Comparison of ENCODE assay signal across 2 cellular contexts in the genomic region with DNA sequence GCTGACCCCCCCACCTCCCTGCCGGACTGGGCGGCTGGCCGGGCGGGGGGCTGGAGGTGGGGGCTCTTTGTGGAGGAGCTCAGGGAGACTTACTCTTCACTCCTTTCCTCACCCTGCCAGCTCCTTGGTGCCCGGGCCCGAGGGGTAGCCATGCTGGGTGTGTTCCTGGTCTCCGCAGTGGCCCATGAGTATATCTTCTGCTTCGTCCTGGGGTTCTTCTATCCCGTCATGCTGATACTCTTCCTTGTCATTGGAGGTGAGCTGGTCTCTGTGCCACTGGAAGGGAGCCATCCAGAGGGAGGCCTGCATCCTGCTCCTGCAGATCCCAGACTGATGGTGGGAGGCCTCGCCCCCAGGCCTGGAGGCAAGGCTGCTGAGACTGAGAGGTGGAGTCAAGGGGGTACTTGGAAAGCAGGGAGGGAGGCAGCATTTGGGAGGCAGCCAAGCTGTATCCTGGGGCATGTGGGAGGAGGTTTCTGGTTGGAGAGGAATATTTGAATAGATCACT.
TF ChIP-seq lines count a peak whose summit lies in the region.

No MANE protein-coding gene starts in this region.

TF ChIP-seq in SK-N-SH, 30 proteins besides CTCF, POLR2A, EP300 and RAD21 (continued from another document):
- TF ChIP-seq POLR2AphosphoS5 (IDR thresholded peaks at IDR 0.05; ENCODE audit: low read depth, low read length) (no peak), GATA2 (CRISPR knock-in tag; IDR thresholded peaks at IDR 0.05) (no peak), TCF12 (IDR thresholded peaks at IDR 0.05) (no peak), ZBTB33 (IDR thresholded peaks at IDR 0.05; ENCODE audit: borderline replicate concordance, low read depth) (no peak), CHD2 (IDR thresholded peaks at IDR 0.05; ENCODE audit: low read length, partially characterized antibody) (no peak), SIN3A (IDR thresholded peaks at IDR 0.05; ENCODE audit: borderline replicate concordance, low read depth, low read length) (no peak), GABPA (IDR thresholded peaks at IDR 0.05; ENCODE audit: low read depth) (no peak), IRF3 (IDR thresholded peaks at IDR 0.05; ENCODE audit: low read depth, low read length) (no peak), NRF1 (IDR thresholded peaks at IDR 0.05; ENCODE audit: low read depth, low read length) (no peak)
- TF ChIP-seq, protein P1, sequence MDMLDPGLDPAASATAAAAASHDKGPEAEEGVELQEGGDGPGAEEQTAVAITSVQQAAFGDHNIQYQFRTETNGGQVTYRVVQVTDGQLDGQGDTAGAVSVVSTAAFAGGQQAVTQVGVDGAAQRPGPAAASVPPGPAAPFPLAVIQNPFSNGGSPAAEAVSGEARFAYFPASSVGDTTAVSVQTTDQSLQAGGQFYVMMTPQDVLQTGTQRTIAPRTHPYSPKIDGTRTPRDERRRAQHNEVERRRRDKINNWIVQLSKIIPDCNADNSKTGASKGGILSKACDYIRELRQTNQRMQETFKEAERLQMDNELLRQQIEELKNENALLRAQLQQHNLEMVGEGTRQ (IDR thresholded peaks at IDR 0.05; ENCODE audit: borderline replicate concordance, low read depth, low read length) = no peak

TF ChIP-seq in SK-N-SH treated with all-trans-retinoic acid at 6 μM for 48 hours, 23 proteins besides CTCF, POLR2A, EP300 and RAD21 (continued from another document):
- TF ChIP-seq, protein P2, sequence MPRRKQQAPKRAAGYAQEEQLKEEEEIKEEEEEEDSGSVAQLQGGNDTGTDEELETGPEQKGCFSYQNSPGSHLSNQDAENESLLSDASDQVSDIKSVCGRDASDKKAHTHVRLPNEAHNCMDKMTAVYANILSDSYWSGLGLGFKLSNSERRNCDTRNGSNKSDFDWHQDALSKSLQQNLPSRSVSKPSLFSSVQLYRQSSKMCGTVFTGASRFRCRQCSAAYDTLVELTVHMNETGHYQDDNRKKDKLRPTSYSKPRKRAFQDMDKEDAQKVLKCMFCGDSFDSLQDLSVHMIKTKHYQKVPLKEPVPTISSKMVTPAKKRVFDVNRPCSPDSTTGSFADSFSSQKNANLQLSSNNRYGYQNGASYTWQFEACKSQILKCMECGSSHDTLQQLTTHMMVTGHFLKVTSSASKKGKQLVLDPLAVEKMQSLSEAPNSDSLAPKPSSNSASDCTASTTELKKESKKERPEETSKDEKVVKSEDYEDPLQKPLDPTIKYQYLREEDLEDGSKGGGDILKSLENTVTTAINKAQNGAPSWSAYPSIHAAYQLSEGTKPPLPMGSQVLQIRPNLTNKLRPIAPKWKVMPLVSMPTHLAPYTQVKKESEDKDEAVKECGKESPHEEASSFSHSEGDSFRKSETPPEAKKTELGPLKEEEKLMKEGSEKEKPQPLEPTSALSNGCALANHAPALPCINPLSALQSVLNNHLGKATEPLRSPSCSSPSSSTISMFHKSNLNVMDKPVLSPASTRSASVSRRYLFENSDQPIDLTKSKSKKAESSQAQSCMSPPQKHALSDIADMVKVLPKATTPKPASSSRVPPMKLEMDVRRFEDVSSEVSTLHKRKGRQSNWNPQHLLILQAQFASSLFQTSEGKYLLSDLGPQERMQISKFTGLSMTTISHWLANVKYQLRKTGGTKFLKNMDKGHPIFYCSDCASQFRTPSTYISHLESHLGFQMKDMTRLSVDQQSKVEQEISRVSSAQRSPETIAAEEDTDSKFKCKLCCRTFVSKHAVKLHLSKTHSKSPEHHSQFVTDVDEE (CRISPR knock-in tag; IDR thresholded peaks at IDR 0.05) = no peak
- no peak for TF ChIP-seq ZC3H10 (CRISPR knock-in tag; IDR thresholded peaks at IDR 0.05)
- TF ChIP-seq SNAI2 (CRISPR knock-in tag; IDR thresholded peaks at IDR 0.05) = no peak
- TF ChIP-seq CSDC2 (CRISPR knock-in tag; IDR thresholded peaks at IDR 0.05) = no peak
- TF ChIP-seq ZFP30 (CRISPR knock-in tag; IDR thresholded peaks at IDR 0.05) = no peak
